ENCODE assay signal across 14 cellular contexts in the genomic region with DNA sequence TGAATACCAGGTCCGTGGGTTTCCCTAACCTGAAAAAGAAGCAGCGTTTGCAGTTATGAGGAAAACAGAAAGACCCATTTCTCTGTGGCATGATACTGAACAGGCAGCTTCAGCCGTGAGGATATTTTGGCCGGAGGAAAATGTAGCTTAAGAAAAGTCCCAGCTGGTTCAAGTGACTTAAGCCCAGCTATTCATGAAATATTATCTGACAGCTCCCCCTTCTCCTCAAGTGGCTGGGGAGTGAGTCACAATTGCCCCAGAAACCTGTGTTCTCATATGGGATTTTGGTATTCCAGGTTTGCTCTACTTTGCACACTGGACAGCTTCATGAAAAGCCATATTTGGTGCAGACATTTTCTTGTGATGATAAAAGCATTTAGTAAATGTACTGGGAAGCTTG. TPM values are rescaled to one million over a fixed set of nuclear protein-coding genes. Genes with fewer than 3 reads are reported as not detected.
DNase-seq lines count a peak whose midpoint lies in the region; ATAC-seq and TF ChIP-seq lines count a peak whose summit lies in the region.
"Had no signal": no experiment of that assay in that cellular context is flagged by ENCODE, and none has a peak within 500 bp of the region (broad histone marks: within the 10 kb centered on the region; RNA-seq: fewer than 3 reads in every experiment).

No MANE protein-coding gene starts in this region.

- no peak overlapping the region for H3K27ac Mint-ChIP-seq in stimulated activated effector memory CD8-positive, alpha-beta T cell treated with anti-CD3 and anti-CD28 coated beads, Interleukin-12 subunit alpha, Interleukin-12 subunit beta, amount 100 ng/mL, for 72 hours
- H3K27ac Mint-ChIP-seq: naive thymus-derived CD4-positive, alpha-beta T cell had no signal

- H3K4me1 ChIP-seq in gastrocnemius medialis, result peaks cover 12 to 17% of the 10 kb centered on the region in 2 donors
- H3K4me1 ChIP-seq in thyroid gland, result no peaks in the 10 kb centered on the region

- in situ Hi-C loops in gastrocnemius medialis (cut with MboI; ENCODE audit: low sequenced_read_pairs in 4 of 4), result no loop called here

- H3K36me3 Mint-ChIP-seq in stimulated activated effector memory CD8-positive, alpha-beta T cell treated with anti-CD3 and anti-CD28 coated beads, Interleukin-12 subunit alpha, Interleukin-12 subunit beta, amount 100 ng/mL, for 72 hours, result no peaks in the 10 kb centered on the region

- H3K4me3 Mint-ChIP-seq in stimulated activated effector memory CD8-positive, alpha-beta T cell treated with anti-CD3 and anti-CD28 coated beads, Interleukin-12 subunit alpha, Interleukin-12 subunit beta, amount 100 ng/mL, for 72 hours, result no peak overlapping the region
- H3K4me3 Mint-ChIP-seq: naive thymus-derived CD4-positive, alpha-beta T cell had no signal

- H3K9me3 Mint-ChIP-seq in stimulated activated effector memory CD8-positive, alpha-beta T cell treated with anti-CD3 and anti-CD28 coated beads, Interleukin-12 subunit alpha, Interleukin-12 subunit beta, amount 100 ng/mL, for 72 hours, result no peaks in the 10 kb centered on the region

- no peaks in the 10 kb centered on the region for H3K36me3 ChIP-seq in gastrocnemius medialis
- H3K36me3 ChIP-seq in thyroid gland, result no peaks in the 10 kb centered on the region

- ATAC-seq in gastrocnemius medialis, result peak; percentile 42 to 49
- no peak for ATAC-seq in HG03521 (IDR thresholded peaks at IDR 0.05; ENCODE audit: unreplicated experiment)
- ATAC-seq in stimulated activated effector memory CD8-positive, alpha-beta T cell treated with anti-CD3 and anti-CD28 coated beads, Interleukin-12 subunit alpha, Interleukin-12 subunit beta, amount 100 ng/mL, for 72 hours, result no peak
- ATAC-seq: activated CD4-positive, CD25-positive, alpha-beta regulatory T cell treated with anti-CD3 and anti-CD28 coated beads, Interleukin-2, amount 50 U/mL, for 24 hours; naive thymus-derived CD4-positive, alpha-beta T cell; stimulated activated naive CD8-positive, alpha-beta T cell treated with anti-CD3 and anti-CD28 coated beads, Interleukin-15, Interleukin-2, amounts not matched to agents 100 U/mL and 50 U/mL, for 24 hours had no signal

- H3K9me3 ChIP-seq in gastrocnemius medialis (no peaks in the 10 kb centered on the region), thyroid gland (no peaks in the 10 kb centered on the region)

- H3K4me1 Mint-ChIP-seq in stimulated activated effector memory CD8-positive, alpha-beta T cell treated with anti-CD3 and anti-CD28 coated beads, Interleukin-12 subunit alpha, Interleukin-12 subunit beta, amount 100 ng/mL, for 72 hours, result no peaks in the 10 kb centered on the region
- H3K4me1 Mint-ChIP-seq: naive thymus-derived CD4-positive, alpha-beta T cell had no signal

- no peak overlapping the region for H3K27ac ChIP-seq in gastrocnemius medialis
- no peak overlapping the region for H3K27ac ChIP-seq in thyroid gland

- no peak for TF ChIP-seq POLR2A in gastrocnemius medialis (IDR thresholded peaks at IDR 0.05)
- TF ChIP-seq POLR2A in thyroid gland (IDR thresholded peaks at IDR 0.05), result no peak

- DNase-seq in H4 (ENCODE audit: low spot score), result peak; percentile 55
- peak; percentile 80 for DNase-seq in RPMI7951 (ENCODE audit: low read depth)
- peak; percentile 60 for DNase-seq in fibroblast of villous mesenchyme (ENCODE audit: low read depth)
- no peak for DNase-seq in gastrocnemius medialis
- no peak for DNase-seq in stimulated activated effector memory CD8-positive, alpha-beta T cell treated with anti-CD3 and anti-CD28 coated beads, Interleukin-12 subunit alpha, Interleukin-12 subunit beta, amount 100 ng/mL, for 72 hours (ENCODE audit: low spot score in 2 of 2)
- DNase-seq in thyroid gland, result no peak
- no peak for DNase-seq in NCI-H2196 treated with DMSO at 0.1 percent for 48 hours (lab: John Stamatoyannopoulos, UW; ENCODE audit: unreplicated experiment)
- DNase-seq: activated effector memory CD4-positive, alpha-beta T cell treated with anti-CD3 and anti-CD28 coated beads, Interleukin-2, amount 50 U/mL, for 16 hours; naive thymus-derived CD4-positive, alpha-beta T cell; NCI-H2081; SHP77 treated with DMSO at 0.1 percent for 48 hours; stimulated activated naive CD8-positive, alpha-beta T cell treated with anti-CD3 and anti-CD28 coated beads, Interleukin-15, Interleukin-2, amounts not matched to agents 100 U/mL and 50 U/mL, for 24 hours had no signal

- H3K4me3 ChIP-seq in fibroblast of villous mesenchyme (ENCODE audit: low read depth, low read length) (no peak overlapping the region), gastrocnemius medialis (no peak overlapping the region), thyroid gland (replicated peaks in 1 of 3) (no peak overlapping the region)

- H3K27me3 ChIP-seq in gastrocnemius medialis (no peaks in the 10 kb centered on the region), thyroid gland (no peaks in the 10 kb centered on the region)

- intact Hi-C loops in gastrocnemius medialis (cut with DNase I; ENCODE audit: low total_unique reads) (no loop called here), thyroid gland (cut with DNase I) (no loop called here)

- TF ChIP-seq CTCF in fibroblast of villous mesenchyme (IDR thresholded peaks at IDR 0.05; ENCODE audit: insufficient read depth, low read depth, low read length) (no peak), gastrocnemius medialis (IDR thresholded peaks at IDR 0.05 in 4 of 5, conservative IDR thresholded peaks at IDR 0.05 in 1 of 5) (no peak), thyroid gland (IDR thresholded peaks at IDR 0.05) (no peak)

- 80 to 81% methylated on average over 4 of the region's 4 CpGs for WGBS in thyroid gland, 2 donors

RNA-seq across cellular contexts. Expression of gene ROR1, which starts 47.8 kb away (rescaled TPM):
- 1.8 and 4.1 TPM in 2 replicates for total RNA-seq in H4 (2014; rRNA removed; shearing (Covaris generic))
- total RNA-seq in RPMI7951 (2014; rRNA removed; shearing (Covaris generic)), result 9.0 and 10.5 TPM in 2 replicates
- 8.6 and 10.3 TPM in 2 replicates for total RNA-seq in fibroblast of villous mesenchyme
- 1 to 10 TPM; 2.5 to 4.3 (median 3.6) TPM for total RNA-seq in gastrocnemius medialis
- total RNA-seq in thyroid gland, result 1 to 10 TPM in 3 of 4 donors, under 1 TPM in 1; 0.73 to 2.6 (median 1.4) TPM

Comparison
In these comparisons a context has a peak if more than half of its experiments do, and no peak if none do; other contexts are left out.
1. DNase-seq: peak in H4 (single experiment), RPMI7951 (single experiment) and fibroblast of villous mesenchyme (single experiment); none in gastrocnemius medialis (0 of 2), stimulated activated effector memory CD8-positive, alpha-beta T cell treated with anti-CD3 and anti-CD28 coated beads, Interleukin-12 subunit alpha, Interleukin-12 subunit beta, amount 100 ng/mL, for 72 hours (0 of 2), thyroid gland (0 of 2) and NCI-H2196 treated with DMSO at 0.1 percent for 48 hours (single experiment).
2. ATAC-seq: peak in gastrocnemius medialis (2 of 2); none in HG03521 (single experiment) and stimulated activated effector memory CD8-positive, alpha-beta T cell treated with anti-CD3 and anti-CD28 coated beads, Interleukin-12 subunit alpha, Interleukin-12 subunit beta, amount 100 ng/mL, for 72 hours (single experiment).